In the genomic region with DNA sequence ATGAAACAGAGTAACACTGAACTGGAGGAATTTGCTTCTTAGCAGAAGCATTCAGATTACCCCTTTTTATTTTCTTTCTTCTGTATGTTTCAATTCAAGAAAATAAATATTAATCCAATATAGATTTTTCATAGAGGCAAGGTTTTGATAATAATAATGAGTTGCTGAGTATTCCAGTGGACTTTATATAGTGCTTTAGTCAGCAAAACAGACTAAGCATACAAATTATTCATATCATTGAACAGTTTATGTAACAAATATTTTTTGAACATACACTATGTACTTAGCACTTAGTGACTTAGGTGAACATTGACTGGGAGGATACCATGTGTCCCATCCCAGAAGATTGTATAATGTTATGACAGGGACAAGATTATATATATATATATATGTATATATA, we compare ENCODE assay signal across 1 cellular context.
A peak's percentile ranks its signal among the peaks of the same experiment; 100 is the strongest.
TF ChIP-seq lines count a peak whose summit lies in the region.

No MANE protein-coding gene starts in this region.

TF ChIP-seq in A549, 52 proteins besides CTCF, POLR2A, EP300 and RAD21:
- TF ChIP-seq, protein P1, sequence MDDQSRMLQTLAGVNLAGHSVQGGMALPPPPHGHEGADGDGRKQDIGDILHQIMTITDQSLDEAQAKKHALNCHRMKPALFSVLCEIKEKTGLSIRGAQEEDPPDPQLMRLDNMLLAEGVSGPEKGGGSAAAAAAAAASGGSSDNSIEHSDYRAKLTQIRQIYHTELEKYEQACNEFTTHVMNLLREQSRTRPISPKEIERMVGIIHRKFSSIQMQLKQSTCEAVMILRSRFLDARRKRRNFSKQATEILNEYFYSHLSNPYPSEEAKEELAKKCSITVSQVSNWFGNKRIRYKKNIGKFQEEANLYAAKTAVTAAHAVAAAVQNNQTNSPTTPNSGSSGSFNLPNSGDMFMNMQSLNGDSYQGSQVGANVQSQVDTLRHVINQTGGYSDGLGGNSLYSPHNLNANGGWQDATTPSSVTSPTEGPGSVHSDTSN (IDR thresholded peaks at IDR 0.05), result no peak
- peak; percentile 68 for TF ChIP-seq MAFK (IDR thresholded peaks at IDR 0.05; ENCODE audit: partially characterized antibody)
